ENCODE assay signal across 1 cellular context in the genomic region with DNA sequence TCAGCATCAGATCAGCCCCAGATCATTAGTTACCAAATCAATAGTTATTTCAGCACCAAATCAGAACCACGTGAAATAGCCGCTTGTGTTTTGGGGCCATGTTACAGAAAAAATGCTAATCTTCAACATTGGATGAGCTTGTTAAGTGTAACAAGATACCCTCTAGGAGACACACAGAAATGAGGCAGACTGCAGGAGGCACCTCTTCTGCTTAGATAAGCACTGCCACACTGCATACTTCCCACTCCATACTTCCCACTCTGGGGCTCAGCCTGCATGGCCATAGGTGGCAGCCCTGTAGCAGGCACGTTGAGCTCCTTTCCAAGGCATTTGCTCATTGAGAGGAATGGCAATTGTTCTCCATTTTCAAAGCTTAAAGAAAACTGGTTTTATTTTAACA.
TF ChIP-seq lines count a peak whose summit lies in the region.

No MANE protein-coding gene starts in this region.

TF ChIP-seq in IMR-90, 13 proteins besides CTCF, POLR2A, EP300 and RAD21 (continued from another document):
- TF ChIP-seq USF2 (IDR thresholded peaks at IDR 0.05; ENCODE audit: low read depth, low read length) (no peak), MXI1 (IDR thresholded peaks at IDR 0.05; ENCODE audit: borderline replicate concordance, low read depth, low read length) (no peak), CEBPB (IDR thresholded peaks at IDR 0.05; ENCODE audit: low read depth, low read length) (no peak), MAZ (IDR thresholded peaks at IDR 0.05; ENCODE audit: borderline replicate concordance, low read depth, low read length) (no peak), RCOR1 (IDR thresholded peaks at IDR 0.05; ENCODE audit: insufficient replicate concordance, low read length) (no peak)
- TF ChIP-seq, protein P1, sequence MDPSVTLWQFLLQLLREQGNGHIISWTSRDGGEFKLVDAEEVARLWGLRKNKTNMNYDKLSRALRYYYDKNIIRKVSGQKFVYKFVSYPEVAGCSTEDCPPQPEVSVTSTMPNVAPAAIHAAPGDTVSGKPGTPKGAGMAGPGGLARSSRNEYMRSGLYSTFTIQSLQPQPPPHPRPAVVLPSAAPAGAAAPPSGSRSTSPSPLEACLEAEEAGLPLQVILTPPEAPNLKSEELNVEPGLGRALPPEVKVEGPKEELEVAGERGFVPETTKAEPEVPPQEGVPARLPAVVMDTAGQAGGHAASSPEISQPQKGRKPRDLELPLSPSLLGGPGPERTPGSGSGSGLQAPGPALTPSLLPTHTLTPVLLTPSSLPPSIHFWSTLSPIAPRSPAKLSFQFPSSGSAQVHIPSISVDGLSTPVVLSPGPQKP (IDR thresholded peaks at IDR 0.05; ENCODE audit: borderline replicate concordance, low read depth, low read length): no peak
TF ChIP-seq in IMR-90: peak in this region for 0.
